ENCODE assay signal across 7 cellular contexts in the genomic region with DNA sequence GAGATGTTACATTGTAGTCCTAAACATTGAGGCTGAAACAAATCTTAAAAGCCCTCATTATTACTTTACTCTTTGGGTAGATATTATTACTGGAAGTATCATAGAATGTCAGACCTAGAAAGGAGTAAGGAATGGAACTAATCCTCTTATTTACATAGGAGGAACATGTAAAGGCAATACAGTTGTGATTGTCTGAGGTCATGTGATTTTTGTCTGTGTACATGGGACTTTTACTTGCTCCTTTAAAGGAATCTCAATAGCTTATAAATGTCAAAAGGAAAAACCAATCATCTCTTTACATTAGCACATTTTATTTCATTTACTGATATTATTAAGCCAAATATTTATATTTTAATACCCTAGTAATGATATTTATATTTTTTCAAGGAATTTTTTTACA.
"Had no signal": no experiment of that assay in that cellular context is flagged by ENCODE, and none has a peak within 500 bp of the region (broad histone marks: within the 10 kb centered on the region; RNA-seq: fewer than 3 reads in every experiment).

No MANE protein-coding gene starts in this region.

- DNase-seq: GM23248, GOT3, H7, HFFc6, KBM-7 had no signal

- H3K4me3 ChIP-seq: GM23248, HAP-1 had no signal

- H3K36me3 ChIP-seq: HAP-1 had no signal

- FAIRE-seq: HepG2 had no signal
